ENCODE assay signal across 20 cellular contexts in genomic region chr13:106498571-106498970, GRCh38. TPM values are rescaled to one million over a fixed set of nuclear protein-coding genes. Genes with fewer than 3 reads are reported as not detected.
DNase-seq lines count a peak whose midpoint lies in the region; ATAC-seq, FAIRE-seq and TF ChIP-seq lines count a peak whose summit lies in the region.
"Had no signal": no experiment of that assay in that cellular context is flagged by ENCODE, and none has a peak within 500 bp of the region (broad histone marks: within the 10 kb centered on the region; RNA-seq: fewer than 3 reads in every experiment).

No MANE protein-coding gene starts in this region.

- H2BK5ac ChIP-seq in H1 (ENCODE audit: low read depth, low read length) = no peak overlapping the region

- POLR2A ChIA-PET in H1 (lab: Charles Lee; ENCODE audit: partially characterized antibody) = no interaction called here
- POLR2A ChIA-PET in CD4-positive, alpha-beta memory T cell (lab: Charles Lee; ENCODE audit: partially characterized antibody) = no interaction called here

- peaks cover 80% of the 10 kb centered on the region for H3K4me1 Mint-ChIP-seq in nephron progenitor cell
- peaks cover 5 to 7% (median 5%) of the 10 kb centered on the region in 4 donors for H3K4me1 Mint-ChIP-seq in CD4-positive, alpha-beta memory T cell

- H3K27me3 ChIP-seq in BLaER1 (no peaks in the 10 kb centered on the region), Loucy (ENCODE audit: insufficient read depth, low read length, poor library complexity, severe bottlenecking) (no peaks in the 10 kb centered on the region), H1 (replicated peaks in 1 of 4; ENCODE audit: control insufficient read depth in 3 of 4, extremely low read depth in 1 of 4, insufficient read depth in 3 of 4, low read length in 3 of 4) (peaks cover 0 to 1% (median 0%) of the 10 kb centered on the region in 4 experiments; a peak in 1 of 7 replicates)
- H3K27me3 ChIP-seq in CD4-positive, alpha-beta memory T cell (ENCODE audit: insufficient read depth, low read length) = no peaks in the 10 kb centered on the region
- H3K27me3 ChIP-seq: thyroid gland had no signal

- H3K4me1 ChIP-seq in BLaER1 = peaks cover 99% of the 10 kb centered on the region
- peaks cover 55% of the 10 kb centered on the region for H3K4me1 ChIP-seq in Loucy (ENCODE audit: insufficient read depth, low read length, poor library complexity, severe bottlenecking)
- H3K4me1 ChIP-seq in H1 (replicated peaks in 1 of 4; ENCODE audit: control insufficient read depth in 3 of 4, insufficient read depth in 4 of 4, low read length in 3 of 4) = peaks cover 0 to 17% (median 3%) of the 10 kb centered on the region in 4 experiments; a peak in 4 of 7 replicates
- H3K4me1 ChIP-seq in CD4-positive, alpha-beta memory T cell (ENCODE audit: insufficient read depth, low read length) = no peaks in the 10 kb centered on the region

- H2BK12ac ChIP-seq in H1 (ENCODE audit: low read depth, low read length) = no peak overlapping the region

- no peak overlapping the region for H2AK5ac ChIP-seq in H1 (ENCODE audit: low read depth, low read length)

- no peaks in the 10 kb centered on the region for H3F3A ChIP-seq in Loucy (ENCODE audit: low read depth)

- H3K9ac ChIP-seq in BLaER1 (no peak overlapping the region), Loucy (ENCODE audit: low read depth, low read length, poor library complexity, severe bottlenecking) (no peak overlapping the region), H1 (replicated peaks in 1 of 4; ENCODE audit: extremely low read depth in 1 of 4, low read depth in 3 of 4, low read length in 3 of 4) (no peak overlapping the region; a peak in 1 of 7 replicates)

- H4K8ac ChIP-seq in H1 (ENCODE audit: extremely low read depth, insufficient read depth, low read length) = no peak overlapping the region

- no peak for ATAC-seq in GM21447 (IDR thresholded peaks at IDR 0.05; ENCODE audit: unreplicated experiment)
- ATAC-seq: activated CD4-positive, alpha-beta T cell treated with anti-CD3 and anti-CD28 coated beads for 36 hours; HepG2; left colon; naive thymus-derived CD4-positive, alpha-beta T cell had no signal

- H2AFZ ChIP-seq in Loucy (ENCODE audit: low read length) (peak overlapping the region; percentile 37; the same call in 1 of the 2 replicates), H1 (ENCODE audit: low read length) (no peak overlapping the region)

- H3K4ac ChIP-seq in H1 (replicated peaks; ENCODE audit: insufficient read length, low read depth, low read length) = no peak overlapping the region

- no peaks in the 10 kb centered on the region for H3K23me2 ChIP-seq in H1 (ENCODE audit: low read depth, low read length)

- H2BK120ac ChIP-seq in H1 (replicated peaks; ENCODE audit: low read depth, low read length) = no peak overlapping the region

- H2BK15ac ChIP-seq in H1 (ENCODE audit: low read length) = no peak overlapping the region

- no peak overlapping the region for H3K4me3 ChIP-seq in BLaER1
- no peak overlapping the region for H3K4me3 ChIP-seq in Loucy (ENCODE audit: low read length, poor library complexity, severe bottlenecking)
- no peak overlapping the region for H3K4me3 ChIP-seq in H1 (ENCODE audit: extremely low read depth in 1 of 4, insufficient read depth in 2 of 4, low read depth in 3 of 4, low read length in 4 of 4)
- H3K4me3 ChIP-seq in CD4-positive, alpha-beta memory T cell (ENCODE audit: low read length in 2 of 2) = no peak overlapping the region
- H3K4me3 ChIP-seq: thyroid gland had no signal

- TF ChIP-seq RAD21 in H1 (IDR thresholded peaks at IDR 0.05 in 1 of 2, conservative IDR thresholded peaks at IDR 0.05 in 1 of 2; ENCODE audit: low read depth in 2 of 2, low read length in 2 of 2) = no peak

- no peak for FAIRE-seq in H1 (lab: Jason Lieb, UNC)
- FAIRE-seq: G401.6, HepG2 had no signal

- peak overlapping the region; percentile 21; the same call in 1 of the 2 replicates for H3K18ac ChIP-seq in H1 (ENCODE audit: extremely low read depth, low read length)

- no peak for TF ChIP-seq POLR2A in H1 (IDR thresholded peaks at IDR 0.05; ENCODE audit: control extremely low read depth in 1 of 2, low read depth in 2 of 2, low read length in 2 of 2)

- 33% methylated on average over 1 of the region's 1 CpG; no CpG with 5 or more reads in 1 of the 2 experiments for WGBS in H1 (ENCODE audit: extremely low coverage in 1 of 2, insufficient coverage in 1 of 2, insufficient read length in 1 of 2, insufficient replicate concordance in 2 of 2, low coverage in 1 of 2, low lambda C conversion rate in 2 of 2, missing lambda C conversion rate in 1 of 2), 2 experiments

- H3K23ac ChIP-seq in H1 (ENCODE audit: insufficient read length) = no peak overlapping the region

- peaks cover 100% of the 10 kb centered on the region for H4K20me1 ChIP-seq in BLaER1
- H4K20me1 ChIP-seq in Loucy (ENCODE audit: insufficient read depth, low read length, poor library complexity, severe bottlenecking) = no peaks in the 10 kb centered on the region
- H4K20me1 ChIP-seq in H1 (replicated peaks in 1 of 2; ENCODE audit: control insufficient read depth in 1 of 2, insufficient read depth in 2 of 2, low read length in 2 of 2) = no peaks in the 10 kb centered on the region

- no peak for TF ChIP-seq EP300 in H1 (IDR thresholded peaks at IDR 0.05; ENCODE audit: borderline replicate concordance in 1 of 2, low read depth in 2 of 2, low read length in 2 of 2)

- intact Hi-C loops in CD4-positive, alpha-beta memory T cell (cut with micrococcal nuclease) = no loop called here

- 0 out of 2 replicates have a peak overlapping the region, but pooled peaks have one; percentile 12 for H3K27ac ChIP-seq in BLaER1
- H3K27ac ChIP-seq in H1 (ENCODE audit: low read depth, low read length) = no peak overlapping the region
- H3K27ac ChIP-seq in CD4-positive, alpha-beta memory T cell (ENCODE audit: low read depth, low read length) = no peak overlapping the region
- H3K27ac ChIP-seq: epithelial cell of prostate had no signal

- H3K79me1 ChIP-seq in H1 (ENCODE audit: low read depth, low read length) = no peaks in the 10 kb centered on the region

- H3K14ac ChIP-seq in H1 (ENCODE audit: insufficient read length) = no peak overlapping the region

- peak overlapping the region; percentile 23 for H3K4me3 Mint-ChIP-seq in nephron progenitor cell
- peak overlapping the region in 1 of 8 donors; percentile 2 for H3K4me3 Mint-ChIP-seq in CD4-positive, alpha-beta memory T cell
- H3K4me3 Mint-ChIP-seq: activated CD4-positive, alpha-beta T cell treated with anti-CD3 and anti-CD28 coated beads for 36 hours; activated naive CD4-positive, alpha-beta T cell treated with anti-CD3 and anti-CD28 coated beads, Interleukin-2, amount 50 U/mL, for 24 hours; naive thymus-derived CD4-positive, alpha-beta T cell had no signal

- H3K27ac Mint-ChIP-seq in nephron progenitor cell = peak overlapping the region; percentile 68
- H3K27ac Mint-ChIP-seq in CD4-positive, alpha-beta memory T cell = no peak overlapping the region
- H3K27ac Mint-ChIP-seq: activated CD4-positive, alpha-beta T cell treated with anti-CD3 and anti-CD28 coated beads for 36 hours; activated naive CD4-positive, alpha-beta T cell treated with anti-CD3 and anti-CD28 coated beads, Interleukin-2, amount 50 U/mL, for 24 hours; naive thymus-derived CD4-positive, alpha-beta T cell had no signal

- TF ChIP-seq CTCF in Loucy (conservative IDR thresholded peaks at IDR 0.05; ENCODE audit: low read length) (no peak), H1 (IDR thresholded peaks at IDR 0.05; ENCODE audit: control extremely low read depth in 1 of 3, insufficient read depth in 1 of 3, low read depth in 1 of 3, low read length in 3 of 3) (no peak), nephron progenitor cell (IDR thresholded peaks at IDR 0.05) (no peak)

- CTCF ChIA-PET in H1 (lab: Charles Lee; ENCODE audit: partially characterized antibody) = interaction anchor here (0.7 to 0.9 kb wide), 2 partner anchors 39 to 641 kb away, joined by 3 read pairs; no protein-coding TSS in a partner anchor
- CTCF ChIA-PET in CD4-positive, alpha-beta memory T cell (lab: Charles Lee; ENCODE audit: partially characterized antibody) = no interaction called here

- no peak overlapping the region for H4K5ac ChIP-seq in H1 (ENCODE audit: insufficient read length, low read depth, low read length)

- H3K56ac ChIP-seq in H1 (replicated peaks; ENCODE audit: insufficient read length, low read depth, low read length) = no peak overlapping the region

- H3K27me3 Mint-ChIP-seq in nephron progenitor cell (ENCODE audit: low read depth, poor library complexity) = no peaks in the 10 kb centered on the region
- H3K27me3 Mint-ChIP-seq in CD4-positive, alpha-beta memory T cell = peaks cover 37 to 54% of the 10 kb centered on the region in 2 donors

- no peak for DNase-seq in H1 (ENCODE audit: low read depth in 1 of 2, low spot score in 2 of 2)
- no peak for DNase-seq in nephron progenitor cell
- DNase-seq in CD4-positive, alpha-beta memory T cell = no peak
- DNase-seq in HK-2 (ENCODE audit: unreplicated experiment) = no peak
- DNase-seq in GDM1 (lab: John Stamatoyannopoulos, UW) = no peak
- DNase-seq: activated CD4-positive, alpha-beta T cell treated with anti-CD3 and anti-CD28 coated beads for 36 hours; left colon; naive thymus-derived CD4-positive, alpha-beta T cell; NCI-H1105; NCI-H2171 treated with DMSO at 0.1 percent for 48 hours; NCI-H82; T-helper 2 cell; thyroid gland had no signal

- H2BK20ac ChIP-seq in H1 (ENCODE audit: low read length) = no peak overlapping the region

- no peak overlapping the region for H4K91ac ChIP-seq in H1 (replicated peaks; ENCODE audit: insufficient read length, low read length)

- H3K9me3 Mint-ChIP-seq in nephron progenitor cell = no peaks in the 10 kb centered on the region
- no peaks in the 10 kb centered on the region for H3K9me3 Mint-ChIP-seq in CD4-positive, alpha-beta memory T cell
- H3K9me3 Mint-ChIP-seq: activated naive CD4-positive, alpha-beta T cell treated with anti-CD3 and anti-CD28 coated beads, Interleukin-2, amount 50 U/mL, for 24 hours had no signal

- H3K79me2 ChIP-seq in Loucy (ENCODE audit: insufficient read depth, low read length) = no peaks in the 10 kb centered on the region
- H3K79me2 ChIP-seq in H1 (ENCODE audit: control insufficient read depth in 1 of 2, insufficient read depth in 2 of 2, low read length in 2 of 2) = peaks cover 0 to 8% of the 10 kb centered on the region in 2 experiments; a peak in 2 of 4 replicates

- peak overlapping the region; percentile 83 for H3K4me2 ChIP-seq in BLaER1
- peak overlapping the region; percentile 57 for H3K4me2 ChIP-seq in Loucy (ENCODE audit: low read depth, low read length, poor library complexity, severe bottlenecking)
- H3K4me2 ChIP-seq in H1 (ENCODE audit: insufficient read depth in 1 of 2, low read depth in 2 of 2, low read length in 2 of 2) = no peak overlapping the region

- H3K9me2 ChIP-seq in Loucy (replicated peaks; ENCODE audit: low read depth, low read length) = no peaks in the 10 kb centered on the region

- no peaks in the 10 kb centered on the region for H3K9me3 ChIP-seq in BLaER1
- no peaks in the 10 kb centered on the region for H3K9me3 ChIP-seq in Loucy (ENCODE audit: insufficient read depth, low read depth, low read length)
- H3K9me3 ChIP-seq in H1 (ENCODE audit: insufficient read depth in 2 of 2, low read depth in 1 of 2, low read length in 1 of 2) = no peaks in the 10 kb centered on the region
- no peaks in the 10 kb centered on the region for H3K9me3 ChIP-seq in CD4-positive, alpha-beta memory T cell (ENCODE audit: control insufficient read depth in 1 of 2, low read length in 2 of 2)
- H3K9me3 ChIP-seq: thyroid gland had no signal

- peaks cover 39% of the 10 kb centered on the region for H3K36me3 ChIP-seq in BLaER1
- no peaks in the 10 kb centered on the region for H3K36me3 ChIP-seq in Loucy (ENCODE audit: insufficient read depth, low read length)
- H3K36me3 ChIP-seq in H1 (ENCODE audit: control insufficient read depth in 2 of 4, insufficient read depth in 4 of 4, low read length in 3 of 4) = peaks cover 0 to 4% (median 0%) of the 10 kb centered on the region in 4 experiments; a peak in 1 of 8 replicates
- no peaks in the 10 kb centered on the region for H3K36me3 ChIP-seq in CD4-positive, alpha-beta memory T cell (ENCODE audit: insufficient read depth, low read length)
- H3K36me3 ChIP-seq: thyroid gland had no signal

- H3K36me3 Mint-ChIP-seq in nephron progenitor cell (ENCODE audit: low read depth) = peaks cover 60% of the 10 kb centered on the region
- no peaks in the 10 kb centered on the region for H3K36me3 Mint-ChIP-seq in CD4-positive, alpha-beta memory T cell
- H3K36me3 Mint-ChIP-seq: activated naive CD4-positive, alpha-beta T cell treated with anti-CD3 and anti-CD28 coated beads, Interleukin-2, amount 50 U/mL, for 24 hours had no signal

RNA-seq across cellular contexts. Expression of gene EFNB2, which starts 36.9 kb away (rescaled TPM):
- total RNA-seq in H1 (2021; fragmentation: NEBNext Ultra II Directional; extraction: Animal tissue kit (Norgen Biotek cat#: 25700)) = 10.3 and 12.0 TPM in 2 replicates
- polyA plus RNA-seq in H1 (2011; rRNA removed) = 7.5 and 8.2 TPM in 2 replicates
- polyA plus RNA-seq in H1 (2011; cell fraction: cytosol; rRNA removed) = 6.7 TPM
- 11.5 TPM for polyA plus RNA-seq in H1 (2011; cell fraction: nucleus; rRNA removed)
- 9.7 to 11.3 TPM (median 10.9 TPM) in 4 replicates for polyA plus RNA-seq in H1 (2012, experiment 1 of 2)
- polyA plus RNA-seq in H1 (2012, experiment 2 of 2) = 2.6 TPM
- 11.1 TPM for polyA plus RNA-seq in H1 (2013, experiment 1 of 2)
- 13.3 TPM for polyA plus RNA-seq in H1 (2013, experiment 2 of 2)
- 13.7 and 16.9 TPM in 2 replicates for polyA minus RNA-seq in H1 (2011; rRNA and poly(A)+ RNA removed)
- polyA minus RNA-seq in H1 (2011; cell fraction: cytosol; rRNA and poly(A)+ RNA removed) = 10.5 TPM
- 14.8 TPM for polyA minus RNA-seq in H1 (2011; cell fraction: nucleus; rRNA and poly(A)+ RNA removed)
- under 1 TPM; 0.25 to 0.38 TPM for total RNA-seq in CD4-positive, alpha-beta memory T cell
- polyA plus RNA-seq in CD4-positive, alpha-beta memory T cell = under 1 TPM in 1 of 2 donors, not detected in 1; 0.05 TPM

Comparison
In these comparisons a context has a peak if more than half of its experiments do, and no peak if none do; other contexts are left out.
1. H3K4me2 ChIP-seq: peak in BLaER1 (single experiment) and Loucy (single experiment); none in H1 (0 of 2).